In the genomic region with DNA sequence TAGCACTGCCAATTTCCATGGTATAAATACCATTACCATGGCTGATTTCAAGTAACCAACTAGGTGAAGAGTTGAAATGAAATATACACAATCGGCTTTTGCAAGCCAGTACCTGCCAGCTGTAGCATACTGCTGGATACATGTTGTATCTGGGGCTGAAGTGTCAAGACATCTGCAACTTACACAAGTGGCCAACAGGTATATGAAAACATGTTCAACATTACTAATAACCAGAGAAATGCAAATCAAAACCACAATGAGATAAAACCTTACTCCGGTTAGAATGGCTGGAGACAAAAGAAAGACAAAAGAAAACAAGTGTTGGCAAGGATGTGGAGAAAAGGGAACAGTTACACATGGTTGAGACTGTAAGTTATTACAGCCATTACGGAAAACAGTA, we compare ENCODE assay signal across 13 cellular contexts. TPM values are rescaled to one million over a fixed set of nuclear protein-coding genes. Genes with fewer than 3 reads are reported as not detected.
DNase-seq lines count a peak whose midpoint lies in the region; ATAC-seq and TF ChIP-seq lines count a peak whose summit lies in the region.
"Had no signal": no experiment of that assay in that cellular context is flagged by ENCODE, and none has a peak within 500 bp of the region (broad histone marks: within the 10 kb centered on the region; RNA-seq: fewer than 3 reads in every experiment).

No MANE protein-coding gene starts in this region.

- H3K4me1 Mint-ChIP-seq in stimulated activated naive CD8-positive, alpha-beta T cell treated with anti-CD3 and anti-CD28 coated beads, Interleukin-15, amount 100 ng/mL, for 72 hours, result peaks cover 18% of the 10 kb centered on the region

- no peak overlapping the region for H3K4me3 Mint-ChIP-seq in stimulated activated naive CD8-positive, alpha-beta T cell treated with anti-CD3 and anti-CD28 coated beads, Interleukin-15, amount 100 ng/mL, for 72 hours

- DNase-seq in foreskin keratinocyte (peak; percentile 74 to 93), GM23248 (no peak)
- no peak for DNase-seq in effector CD8-positive, alpha-beta T cell (lab: John Stamatoyannopoulos, UW)
- no peak for DNase-seq in stimulated activated naive CD8-positive, alpha-beta T cell treated with anti-CD3 and anti-CD28 coated beads, Interleukin-15, amount 100 ng/mL, for 72 hours
- DNase-seq: erythroblast, NCI-H2081 treated with DMSO at 0.1 percent for 48 hours, PC-3 had no signal

- in situ Hi-C loops in GM23248 (cut with MboI), result no loop called here

- H3K4me3 ChIP-seq in GM23248, result no peak overlapping the region
- H3K4me3 ChIP-seq: skin epidermis had no signal

- H3K27ac Mint-ChIP-seq in stimulated activated naive CD8-positive, alpha-beta T cell treated with anti-CD3 and anti-CD28 coated beads, Interleukin-15, amount 100 ng/mL, for 72 hours, result no peak overlapping the region

- H3K27ac ChIP-seq in foreskin keratinocyte (no peak overlapping the region), GM23248 (no peak overlapping the region)
- H3K27ac ChIP-seq: KMS-11, skin epidermis had no signal

- no peak overlapping the region for H2AFZ ChIP-seq in GM23248

- no peak for TF ChIP-seq CTCF in foreskin keratinocyte (conservative IDR thresholded peaks at IDR 0.05)

- H3K9ac ChIP-seq in GM23248, result no peak overlapping the region
- H3K9ac ChIP-seq: KMS-11 had no signal

- H3F3A ChIP-seq in GM23248 (ENCODE audit: insufficient read depth), result 0 out of 2 replicates have a peak, but pooled peaks cover 3% of the 10 kb centered on the region

- peaks cover 44% of the 10 kb centered on the region for H3K36me3 ChIP-seq in GM23248 (ENCODE audit: low read depth)

- ATAC-seq in GM19025 (IDR thresholded peaks at IDR 0.05; ENCODE audit: low read depth, unreplicated experiment) (peak; percentile 79), GM21723 (IDR thresholded peaks at IDR 0.05; ENCODE audit: unreplicated experiment) (peak; percentile 72), HG03342 (IDR thresholded peaks at IDR 0.05; ENCODE audit: unreplicated experiment) (peak; percentile 84), foreskin keratinocyte (no peak), GM21717 (IDR thresholded peaks at IDR 0.05; ENCODE audit: unreplicated experiment) (no peak)
- no peak for ATAC-seq in stimulated activated naive CD8-positive, alpha-beta T cell treated with anti-CD3 and anti-CD28 coated beads, Interleukin-15, amount 100 ng/mL, for 72 hours
- ATAC-seq: PC-3 had no signal

- H3K27me3 Mint-ChIP-seq in stimulated activated naive CD8-positive, alpha-beta T cell treated with anti-CD3 and anti-CD28 coated beads, Interleukin-15, amount 100 ng/mL, for 72 hours, result no peaks in the 10 kb centered on the region

- peaks cover 18% of the 10 kb centered on the region for H3K79me2 ChIP-seq in GM23248 (ENCODE audit: insufficient read depth)

- no peaks in the 10 kb centered on the region for H3K9me3 ChIP-seq in GM23248 (ENCODE audit: low read depth)

- H3K9me2 ChIP-seq in GM23248 (ENCODE audit: insufficient read depth), result no peaks in the 10 kb centered on the region

- H4K20me1 ChIP-seq in GM23248 (ENCODE audit: insufficient read depth), result no peaks in the 10 kb centered on the region

- H3K4me2 ChIP-seq in GM23248 (ENCODE audit: unreplicated experiment), result no peak overlapping the region
- H3K4me2 ChIP-seq: KMS-11 had no signal

- 91 to 94% methylated on average over 3 of the region's 3 CpGs for WGBS in GM23248 (ENCODE audit: low coverage in 1 of 2, low lambda C conversion rate in 2 of 2, missing lambda C conversion rate in 2 of 2), 2 experiments

- H3K9me3 Mint-ChIP-seq in stimulated activated naive CD8-positive, alpha-beta T cell treated with anti-CD3 and anti-CD28 coated beads, Interleukin-15, amount 100 ng/mL, for 72 hours, result no peaks in the 10 kb centered on the region

- H3K27me3 ChIP-seq in foreskin keratinocyte (no peaks in the 10 kb centered on the region), GM23248 (replicated peaks; ENCODE audit: insufficient read depth) (no peaks in the 10 kb centered on the region)

- no peaks in the 10 kb centered on the region for H3K4me1 ChIP-seq in foreskin keratinocyte
- no peaks in the 10 kb centered on the region for H3K4me1 ChIP-seq in GM23248 (ENCODE audit: insufficient read depth)

RNA-seq across cellular contexts. Expression of a gene that starts 11.6 kb away (rescaled TPM):
- total RNA-seq in foreskin keratinocyte, result 5.3 and 6.8 TPM in 2 replicates
- 3.3 and 3.4 TPM in 2 replicates for polyA plus RNA-seq in foreskin keratinocyte
- 10.0 and 11.0 TPM in 2 replicates for total RNA-seq in GM23248 (2014; rRNA removed; shearing (Covaris generic))
- 6.1 and 6.3 TPM in 2 replicates for polyA plus RNA-seq in GM23248 (2016; fragmentation: Nextera tagmentation; extraction: Ambion mirVana)

Comparison
In these comparisons a context has a peak if more than half of its experiments do, and no peak if none do; other contexts are left out.
1. ATAC-seq: peak in GM19025 (single experiment), GM21723 (single experiment) and HG03342 (single experiment); none in foreskin keratinocyte (single experiment), GM21717 (single experiment) and stimulated activated naive CD8-positive, alpha-beta T cell treated with anti-CD3 and anti-CD28 coated beads, Interleukin-15, amount 100 ng/mL, for 72 hours (single experiment).
2. DNase-seq: peak in foreskin keratinocyte (2 of 2); none in GM23248 (single experiment), effector CD8-positive, alpha-beta T cell (single experiment) and stimulated activated naive CD8-positive, alpha-beta T cell treated with anti-CD3 and anti-CD28 coated beads, Interleukin-15, amount 100 ng/mL, for 72 hours (0 of 2).